Comparison of ENCODE assay signal across 13 cellular contexts in genomic region chr7:12222889-12223579, GRCh38. TPM values are rescaled to one million over a fixed set of nuclear protein-coding genes. Genes with fewer than 3 reads are reported as not detected.
A peak's percentile ranks its signal among the peaks of the same experiment; 100 is the strongest.
DNase-seq lines count a peak whose midpoint lies in the region; ATAC-seq and TF ChIP-seq lines count a peak whose summit lies in the region.
"Had no signal": no experiment of that assay in that cellular context is flagged by ENCODE, and none has a peak within 500 bp of the region (broad histone marks: within the 10 kb centered on the region; RNA-seq: fewer than 3 reads in every experiment).

No MANE protein-coding gene starts in this region.

- POLR2A ChIA-PET in naive thymus-derived CD8-positive, alpha-beta T cell (lab: Charles Lee) = interaction anchor here (0.8 to 1.2 kb wide), 3 partner anchors 12 to 48 kb away, joined by 5 to 10 read pairs (median 5); partner anchors contain the start of gene TMEM106B
- POLR2A ChIA-PET in PC-9 (lab: Charles Lee; ENCODE audit: unreplicated experiment) = interaction anchor here (0.6 to 1.0 kb wide), 2 partner anchors 11 to 12 kb away, joined by 3 to 4 read pairs; partner anchors contain the start of gene TMEM106B

- H3F3A ChIP-seq in Loucy (ENCODE audit: low read depth) = no peaks in the 10 kb centered on the region
- H3F3A ChIP-seq in PC-9 (ENCODE audit: insufficient read depth, low read depth) = no peaks in the 10 kb centered on the region

- intact Hi-C loops in PC-9 (cut with micrococcal nuclease; ENCODE audit: unreplicated experiment) = no loop called here

- ATAC-seq in HG02678 (IDR thresholded peaks at IDR 0.05; ENCODE audit: unreplicated experiment) = peak; percentile 93
- peak; percentile 86 to 93 for ATAC-seq in naive thymus-derived CD8-positive, alpha-beta T cell
- ATAC-seq: heart left ventricle had no signal

- H3K9me2 ChIP-seq in Loucy (replicated peaks; ENCODE audit: low read depth, low read length) (no peaks in the 10 kb centered on the region), PC-9 (ENCODE audit: insufficient read depth) (no peaks in the 10 kb centered on the region; the same call in 1 of the 2 replicates)

- peaks cover 0 to 7% (median 2%) of the 10 kb centered on the region in 9 donors for H3K9me3 Mint-ChIP-seq in naive thymus-derived CD8-positive, alpha-beta T cell

- CTCF ChIA-PET in PC-9 (lab: Charles Lee) = interaction anchor here (0.7 kb wide), 1 partner anchor 261 kb away, joined by 3 read pairs; no protein-coding TSS in a partner anchor

- H3K4me1 ChIP-seq in Loucy (ENCODE audit: insufficient read depth, low read length, poor library complexity, severe bottlenecking) (peaks cover 15% of the 10 kb centered on the region), PC-9 (replicated peaks; ENCODE audit: insufficient read depth) (no peaks in the 10 kb centered on the region)
- H3K4me1 ChIP-seq: testis had no signal

- peak overlapping the region in 9 of 10 donors; percentile 37 to 80 (median 67) for H3K4me3 Mint-ChIP-seq in naive thymus-derived CD8-positive, alpha-beta T cell
- H3K4me3 Mint-ChIP-seq: HFFc6 had no signal

- H3K4me2 ChIP-seq in Loucy (ENCODE audit: low read depth, low read length, poor library complexity, severe bottlenecking) (peak overlapping the region; percentile 36), PC-9 (no peak overlapping the region)

- H3K79me2 ChIP-seq in Loucy (ENCODE audit: insufficient read depth, low read length) (no peaks in the 10 kb centered on the region), PC-9 (ENCODE audit: low read depth) (no peaks in the 10 kb centered on the region)

- H3K9ac ChIP-seq in Loucy (ENCODE audit: low read depth, low read length, poor library complexity, severe bottlenecking) = no peak overlapping the region

- no peak overlapping the region for H3K27ac ChIP-seq in PC-9
- H3K27ac ChIP-seq: 22Rv1, heart left ventricle, testis had no signal

- no peaks in the 10 kb centered on the region for H3K9me3 ChIP-seq in Loucy (ENCODE audit: insufficient read depth, low read depth, low read length)
- H3K9me3 ChIP-seq in PC-9 (ENCODE audit: insufficient read depth, low read depth) = peaks cover 3% of the 10 kb centered on the region; the same call in 1 of the 2 replicates
- H3K9me3 ChIP-seq: testis had no signal

- H3K36me3 ChIP-seq in Loucy (ENCODE audit: insufficient read depth, low read length) = no peaks in the 10 kb centered on the region
- H3K36me3 ChIP-seq in PC-9 (ENCODE audit: low read depth) = peaks cover 49% of the 10 kb centered on the region

- peak overlapping the region; percentile 44 to 84 (median 75) for H3K27ac Mint-ChIP-seq in naive thymus-derived CD8-positive, alpha-beta T cell
- H3K27ac Mint-ChIP-seq: HFFc6 had no signal

- H3K4me3 ChIP-seq in Loucy (ENCODE audit: low read length, poor library complexity, severe bottlenecking) (peak overlapping the region; percentile 16), PC-9 (no peak overlapping the region)
- H3K4me3 ChIP-seq: heart left ventricle, testis had no signal

- no peak for TF ChIP-seq CTCF in Loucy (conservative IDR thresholded peaks at IDR 0.05; ENCODE audit: low read length)
- no peak for TF ChIP-seq CTCF in PC-9 (conservative IDR thresholded peaks at IDR 0.05)

- BruUV-seq in PC-9 (replicated peaks; lab: Mats Ljungman, UMichigan) = no TSS peak

- no peaks in the 10 kb centered on the region for H3K27me3 ChIP-seq in Loucy (ENCODE audit: insufficient read depth, low read length, poor library complexity, severe bottlenecking)
- no peaks in the 10 kb centered on the region for H3K27me3 ChIP-seq in PC-9 (ENCODE audit: insufficient read depth, low read depth)
- H3K27me3 ChIP-seq: heart left ventricle, testis had no signal

- peaks cover 12 to 64% (median 58%) of the 10 kb centered on the region in 3 donors for H3K36me3 Mint-ChIP-seq in naive thymus-derived CD8-positive, alpha-beta T cell

- H3K27me3 Mint-ChIP-seq in naive thymus-derived CD8-positive, alpha-beta T cell = no peaks in the 10 kb centered on the region

- H4K20me1 ChIP-seq in Loucy (ENCODE audit: insufficient read depth, low read length, poor library complexity, severe bottlenecking) = no peaks in the 10 kb centered on the region
- no peaks in the 10 kb centered on the region for H4K20me1 ChIP-seq in PC-9 (ENCODE audit: insufficient read depth)

- H3K4me1 Mint-ChIP-seq in naive thymus-derived CD8-positive, alpha-beta T cell = peaks cover 29 to 70% (median 57%) of the 10 kb centered on the region in 4 donors

- no peak overlapping the region for H2AFZ ChIP-seq in Loucy (ENCODE audit: low read length)
- H2AFZ ChIP-seq in PC-9 = no peak overlapping the region

- DNase-seq in NOMO-1 (lab: John Stamatoyannopoulos, UW; ENCODE audit: unreplicated experiment in 2 of 2) (peak; percentile 8 to 66), NOMO-1 treated with dmso at 0.1 percent for 144 hours (lab: John Stamatoyannopoulos, UW; ENCODE audit: unreplicated experiment) (no peak), PC-9 (no peak), HuH-7.5 (ENCODE audit: low spot score) (no peak)
- peak in 3 of 10 donors; percentile 53 to 69 (median 69) for DNase-seq in naive thymus-derived CD8-positive, alpha-beta T cell
- no peak for DNase-seq in stimulated activated CD4-positive, alpha-beta T cell treated with anti-CD3 and anti-CD28 coated beads, Interleukin-4, amount 100 ng/mL, for 4 hours
- DNase-seq: amniotic stem cell, heart left ventricle, HFFc6, testis had no signal

RNA-seq across cellular contexts. Expression of gene TMEM106B, which starts 11.9 kb away (rescaled TPM):
- total RNA-seq in naive thymus-derived CD8-positive, alpha-beta T cell = 10 to 100 TPM; 49.3 to 57.6 TPM
- polyA plus RNA-seq in naive thymus-derived CD8-positive, alpha-beta T cell = 10 to 100 TPM; 40.9 to 45.6 (median 44.1) TPM
- 61.1 and 64.4 TPM in 2 replicates for total RNA-seq in PC-9 (2021)

Comparison
In these comparisons a context has a peak if more than half of its experiments do, and no peak if none do; other contexts are left out.
1. DNase-seq: peak in NOMO-1 (2 of 2); none in NOMO-1 treated with dmso at 0.1 percent for 144 hours (single experiment), stimulated activated CD4-positive, alpha-beta T cell treated with anti-CD3 and anti-CD28 coated beads, Interleukin-4, amount 100 ng/mL, for 4 hours (0 of 2), PC-9 (0 of 2) and HuH-7.5 (single experiment).